Comparison of ENCODE assay signal across 8 cellular contexts in genomic region chr7:32728412-32729334, GRCh38.
DNase-seq lines count a peak whose midpoint lies in the region; ATAC-seq, FAIRE-seq and TF ChIP-seq lines count a peak whose summit lies in the region.
"Not testable (repeated sequence)": the region's sequence is repeated elsewhere in the genome, so short reads cannot be mapped to it uniquely, and the experiment has no call there.

No MANE protein-coding gene starts in this region.

- peaks cover 0 to 24% (median 5%) of the 10 kb centered on the region in 9 donors for H3K4me1 ChIP-seq in heart right ventricle
- H3K4me1 ChIP-seq in pancreas: not testable (repeated sequence)

- CTCF ChIA-PET in T-cell (lab: Charles Lee): not testable (repeated sequence)

- H3K36me3 Mint-ChIP-seq in T-cell: not testable (repeated sequence)

- H3K4me3 ChIP-seq in heart right ventricle: peak overlapping the region; percentile 41 to 87 (median 80)
- peak overlapping the region; percentile 49 to 82 (median 66) for H3K4me3 ChIP-seq in pancreas

- ATAC-seq in HG02763 (IDR thresholded peaks at IDR 0.05; ENCODE audit: unreplicated experiment): peak; percentile 63
- ATAC-seq in T-cell (replicated peaks in 1 of 4): peak; percentile 78 to 82 (median 79)
- ATAC-seq in heart right ventricle: peak; percentile 81 to 93 (median 86)
- peak; percentile 75 to 85 (median 77) for ATAC-seq in pancreas

- peaks cover 13 to 27% of the 10 kb centered on the region in 2 donors for H3K27me3 Mint-ChIP-seq in T-cell

- POLR2A ChIA-PET in T-cell (lab: Charles Lee): not testable (repeated sequence)

- H3K27me3 ChIP-seq in heart right ventricle, pancreas: not testable (repeated sequence)

- H3K36me3 ChIP-seq in heart right ventricle, pancreas: not testable (repeated sequence)

- H3K4me3 Mint-ChIP-seq in T-cell: peak overlapping the region; percentile 51 to 81 (median 77)

- H3K9me3 Mint-ChIP-seq in T-cell: not testable (repeated sequence)

- FAIRE-seq in GM12891 (lab: Jason Lieb, UNC): peak; percentile 83
- not testable (repeated sequence) for FAIRE-seq in pancreas (lab: Jason Lieb, UNC)

- H3K27ac Mint-ChIP-seq in T-cell: not testable (repeated sequence)

- not testable (repeated sequence) for H3K4me1 Mint-ChIP-seq in T-cell

- not testable (repeated sequence) for TF ChIP-seq POLR2A in GM12891 (IDR thresholded peaks at IDR 0.05; ENCODE audit: low read depth, low read length)

- H3K27ac ChIP-seq in heart right ventricle (peak overlapping the region; percentile 87 to 99 (median 96)), pancreas (peak overlapping the region; percentile 83 to 95 (median 92))

- not testable (repeated sequence) for H3K9me3 ChIP-seq in heart right ventricle, pancreas

- WGBS in heart right ventricle, 2 donors: 0 to 1% methylated on average over 68 to 102 of the region's 111 CpGs
- 0% methylated on average over 49 to 107 of the region's 111 CpGs for WGBS in pancreas, 2 donors

- intact Hi-C loops in heart right ventricle (cut with DNase I); pancreas (cut with DNase I): not testable (repeated sequence)

- TF ChIP-seq CTCF in heart right ventricle (IDR thresholded peaks at IDR 0.05); pancreas (IDR thresholded peaks at IDR 0.05): not testable (repeated sequence)

- DNase-seq in GM12891 (ENCODE audit: insufficient read length, low spot score) (peak; percentile 24), NCI-H1417 (lab: John Stamatoyannopoulos, UW) (peak; percentile 65 to 93 (median 84)), T-cell (peak in 27 of 34 experiments; percentile 1 to 53 (median 14)), anterior cingulate cortex (lab: John Stamatoyannopoulos, UW) (peak in 53 of 58 donors; percentile 8 to 77 (median 51)), heart right ventricle (peak; percentile 52 to 77), pancreas (peak; percentile 64 to 89 (median 76)), ureter (ENCODE audit: low spot score) (peak; percentile 69)

Comparison
In these comparisons a context has a peak if more than half of its experiments do, and no peak if none do; other contexts are left out.
1. Peak in every context shown above with its lines: DNase-seq, ATAC-seq, H3K4me3 ChIP-seq and H3K27ac ChIP-seq.
2. DNase-seq: peak in every context shown above with its lines; median percentile 84 in NCI-H1417; 76 in pancreas; 69 in ureter; 64 in heart right ventricle; 51 in anterior cingulate cortex; 24 in GM12891; 14 in T-cell.